9 cellular contexts compared by ENCODE assay signal in genomic region chr5:143418140-143418866, GRCh38. TPM values are rescaled to one million over a fixed set of nuclear protein-coding genes. Genes with fewer than 3 reads are reported as not detected.
DNase-seq lines count a peak whose midpoint lies in the region; ATAC-seq and TF ChIP-seq lines count a peak whose summit lies in the region.
"Had no signal": no experiment of that assay in that cellular context is flagged by ENCODE, and none has a peak within 500 bp of the region (broad histone marks: within the 10 kb centered on the region; RNA-seq: fewer than 3 reads in every experiment).

No MANE protein-coding gene starts in this region.

- peak overlapping the region; percentile 90 for H3K27ac ChIP-seq in DOHH2 (ENCODE audit: low read depth, low read length)
- peak overlapping the region; percentile 24 for H3K27ac ChIP-seq in colonic mucosa
- no peak overlapping the region for H3K27ac ChIP-seq in esophagus muscularis mucosa (replicated peaks in 1 of 4)
- H3K27ac ChIP-seq in adrenal gland, result no peak overlapping the region
- H3K27ac ChIP-seq in psoas muscle, result no peak overlapping the region

- H3K9me3 Mint-ChIP-seq in immature natural killer cell, result peaks cover 0 to 2% (median 0%) of the 10 kb centered on the region in 6 donors

- H3K4me2 ChIP-seq in DOHH2 (ENCODE audit: low read length), result peak overlapping the region; percentile 85

- H3K4me3 Mint-ChIP-seq in immature natural killer cell, result no peak overlapping the region

- intact Hi-C loops in colonic mucosa (cut with DNase I), result no loop called here
- intact Hi-C loops in esophagus muscularis mucosa (cut with DNase I), result no loop called here
- intact Hi-C loops in adrenal gland (cut with DNase I), result no loop called here
- intact Hi-C loops in psoas muscle (cut with DNase I), result loop anchor here (10.0 kb wide), 2 partner anchors 406 to 546 kb away; no protein-coding TSS in a partner anchor

- TF ChIP-seq POLR2A in esophagus muscularis mucosa (IDR thresholded peaks at IDR 0.05; ENCODE audit: low read depth) (no peak), adrenal gland (IDR thresholded peaks at IDR 0.05) (no peak)

- no peak for TF ChIP-seq EP300 in esophagus muscularis mucosa (IDR thresholded peaks at IDR 0.05)

- ATAC-seq in GM19328 (IDR thresholded peaks at IDR 0.05; ENCODE audit: unreplicated experiment), result peak; percentile 44
- peak; percentile 37 for ATAC-seq in HG03066 (IDR thresholded peaks at IDR 0.05; ENCODE audit: low read depth, unreplicated experiment)
- ATAC-seq in psoas muscle, result no peak

- DNase-seq in colonic mucosa (no peak), esophagus muscularis mucosa (ENCODE audit: extremely low spot score) (no peak), adrenal gland (no peak), immature natural killer cell (no peak), psoas muscle (no peak)
- DNase-seq: NCI-H187 treated with DMSO at 0.1 percent for 48 hours had no signal

- peaks cover 31% of the 10 kb centered on the region for H3F3A ChIP-seq in DOHH2 (ENCODE audit: control insufficient read depth, insufficient read depth)

- H3K36me3 ChIP-seq in DOHH2 (ENCODE audit: control insufficient read depth, low read length) (peaks cover 61% of the 10 kb centered on the region), colonic mucosa (no peaks in the 10 kb centered on the region), esophagus muscularis mucosa (no peaks in the 10 kb centered on the region), adrenal gland (replicated peaks in 1 of 2) (no peaks in the 10 kb centered on the region), psoas muscle (ENCODE audit: insufficient read depth in 1 of 2, low read depth in 1 of 2) (no peaks in the 10 kb centered on the region)

- H3K27me3 ChIP-seq in DOHH2 (ENCODE audit: control insufficient read depth, low read length) (no peaks in the 10 kb centered on the region), colonic mucosa (no peaks in the 10 kb centered on the region), esophagus muscularis mucosa (no peaks in the 10 kb centered on the region), adrenal gland (no peaks in the 10 kb centered on the region), psoas muscle (ENCODE audit: insufficient read depth in 3 of 3, low read length in 2 of 3) (no peaks in the 10 kb centered on the region)

- peaks cover 83% of the 10 kb centered on the region for H3K4me1 ChIP-seq in DOHH2 (ENCODE audit: control insufficient read depth, low read length)
- H3K4me1 ChIP-seq in colonic mucosa, result peaks cover 5% of the 10 kb centered on the region
- peaks cover 0 to 8% (median 3%) of the 10 kb centered on the region in 4 donors for H3K4me1 ChIP-seq in esophagus muscularis mucosa
- no peaks in the 10 kb centered on the region for H3K4me1 ChIP-seq in adrenal gland (replicated peaks in 1 of 2)
- peaks cover 4% of the 10 kb centered on the region for H3K4me1 ChIP-seq in psoas muscle

- no peak for TF ChIP-seq CTCF in DOHH2 (IDR thresholded peaks at IDR 0.05; ENCODE audit: low read depth, low read length, poor library complexity, severe bottlenecking)
- TF ChIP-seq CTCF in colonic mucosa (IDR thresholded peaks at IDR 0.05), result no peak
- TF ChIP-seq CTCF in esophagus muscularis mucosa (IDR thresholded peaks at IDR 0.05), result no peak
- no peak for TF ChIP-seq CTCF in adrenal gland (IDR thresholded peaks at IDR 0.05)
- no peak for TF ChIP-seq CTCF in psoas muscle (IDR thresholded peaks at IDR 0.05)

- H3K27me3 Mint-ChIP-seq in immature natural killer cell (ENCODE audit: low read depth in 3 of 3), result peaks cover 0 to 8% (median 6%) of the 10 kb centered on the region in 3 donors

- no peak overlapping the region for H3K27ac Mint-ChIP-seq in immature natural killer cell

- H3K9me2 ChIP-seq in DOHH2 (replicated peaks; ENCODE audit: control insufficient read depth, low read length), result no peaks in the 10 kb centered on the region

- peaks cover 99% of the 10 kb centered on the region for H3K79me2 ChIP-seq in DOHH2 (ENCODE audit: control insufficient read depth, low read length)

- no peaks in the 10 kb centered on the region for H3K9me3 ChIP-seq in DOHH2 (ENCODE audit: control insufficient read depth, insufficient read depth, low read length)
- no peaks in the 10 kb centered on the region for H3K9me3 ChIP-seq in colonic mucosa
- no peaks in the 10 kb centered on the region for H3K9me3 ChIP-seq in esophagus muscularis mucosa
- H3K9me3 ChIP-seq in adrenal gland (replicated peaks in 1 of 3), result no peaks in the 10 kb centered on the region
- no peaks in the 10 kb centered on the region for H3K9me3 ChIP-seq in psoas muscle

- 79% methylated on average over 2 of the region's 2 CpGs for WGBS in esophagus muscularis mucosa
- 37 to 53% (median 46%) methylated on average over 2 of the region's 2 CpGs for WGBS in adrenal gland, 4 donors
- WGBS in psoas muscle, 3 donors, result 52 to 74% (median 53%) methylated on average over 2 of the region's 2 CpGs

- no peaks in the 10 kb centered on the region for H3K4me1 Mint-ChIP-seq in immature natural killer cell

- peak overlapping the region; percentile 49 for H3K4me3 ChIP-seq in DOHH2 (ENCODE audit: low read length)
- H3K4me3 ChIP-seq in colonic mucosa, result no peak overlapping the region
- H3K4me3 ChIP-seq in esophagus muscularis mucosa, result no peak overlapping the region
- H3K4me3 ChIP-seq in adrenal gland, result no peak overlapping the region
- no peak overlapping the region for H3K4me3 ChIP-seq in psoas muscle

- no peak overlapping the region for H3K9ac ChIP-seq in colonic mucosa (ENCODE audit: low read depth in 2 of 2, low read length in 2 of 2)

- H3K36me3 Mint-ChIP-seq in immature natural killer cell, result peaks cover 0 to 3% (median 0%) of the 10 kb centered on the region in 3 donors

- no peaks in the 10 kb centered on the region for H4K20me1 ChIP-seq in DOHH2 (ENCODE audit: control insufficient read depth, insufficient read depth, low read depth, low read length)

RNA-seq across cellular contexts. Expression of gene NR3C1, which starts 14.8 kb away (rescaled TPM):
- 10 to 100 TPM; 13.0 to 23.5 TPM for total RNA-seq in colonic mucosa
- total RNA-seq in esophagus muscularis mucosa, result 10 to 100 TPM; 79.2 to 92.3 (median 89.3) TPM
- total RNA-seq in adrenal gland, result 10 to 100 TPM; 16.7 to 35.5 (median 31.1) TPM
- polyA plus RNA-seq in adrenal gland, result 10 to 100 TPM in 2 of 3 donors, 1 to 10 TPM in 1; 7.5 to 15.8 (median 10.2) TPM
- 100 to 1,000 TPM in 1 of 3 donors, 10 to 100 TPM in 2; 87.3 to 142 (median 92.6) TPM for polyA plus RNA-seq in immature natural killer cell
- total RNA-seq in psoas muscle, result 10 to 100 TPM; 55.8 to 89.7 (median 63.6) TPM
- 10 to 100 TPM; 16.5 to 34.5 (median 26.2) TPM for polyA plus RNA-seq in psoas muscle

Comparison
In these comparisons a context has a peak if more than half of its experiments do, and no peak if none do; other contexts are left out.
1. H3K27ac ChIP-seq: peak in DOHH2 (single experiment) and colonic mucosa (single experiment); none in esophagus muscularis mucosa (0 of 4), adrenal gland (0 of 5) and psoas muscle (single experiment).
2. ATAC-seq: peak in GM19328 (single experiment) and HG03066 (single experiment); none in psoas muscle (0 of 4).
3. intact Hi-C loops: an anchor here in psoas muscle (10.0 kb wide); none called in colonic mucosa, esophagus muscularis mucosa and adrenal gland.